In the genomic region with DNA sequence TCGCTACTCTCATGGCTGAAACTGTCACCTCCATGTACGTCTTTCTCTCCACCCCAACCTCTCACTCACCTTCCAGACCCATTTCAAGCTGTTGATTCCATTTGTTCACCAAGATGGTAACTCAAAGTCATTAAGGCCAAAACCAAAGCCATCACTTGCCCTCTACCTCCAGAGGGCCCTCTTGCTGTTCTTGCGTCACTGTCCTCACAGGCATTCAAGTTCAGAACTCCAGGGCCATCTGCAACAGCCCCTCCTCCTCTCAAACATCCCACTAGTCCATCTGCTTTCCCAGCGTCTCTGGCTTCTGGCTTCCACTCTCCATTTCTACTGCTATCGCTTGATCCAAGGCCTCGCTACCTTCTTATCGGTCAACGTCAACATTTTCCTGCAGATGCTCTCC, we compare ENCODE assay signal across 17 cellular contexts.
A peak's percentile ranks its signal among the peaks of the same experiment; 100 is the strongest.
DNase-seq lines count a peak whose midpoint lies in the region; TF ChIP-seq lines count a peak whose summit lies in the region.
"Had no signal": no experiment of that assay in that cellular context is flagged by ENCODE, and none has a peak within 500 bp of the region (broad histone marks: within the 10 kb centered on the region; RNA-seq: fewer than 3 reads in every experiment).

No MANE protein-coding gene starts in this region.

- H3K36me3 ChIP-seq in H7 (replicated peaks; ENCODE audit: control insufficient read depth, insufficient read depth, low read length) = no peaks in the 10 kb centered on the region
- H3K36me3 ChIP-seq in ascending aorta = no peaks in the 10 kb centered on the region
- H3K36me3 ChIP-seq in mesenchymal stem cell (ENCODE audit: control insufficient read depth in 1 of 2, insufficient read depth in 2 of 2, low read depth in 1 of 2, low read length in 2 of 2) = no peaks in the 10 kb centered on the region
- no peaks in the 10 kb centered on the region for H3K36me3 ChIP-seq in Karpas-422 (ENCODE audit: insufficient read depth, low read length)
- H3K36me3 ChIP-seq: BLaER1 treated with 17β-estradiol and CSF1 and Interleukin-3, amounts not matched to agents 10 nM and 100 nM had no signal

- H3K4me1 ChIP-seq in ascending aorta = peaks cover 0 to 31% of the 10 kb centered on the region in 2 donors
- peaks cover 13% of the 10 kb centered on the region for H3K4me1 ChIP-seq in mesenchymal stem cell (ENCODE audit: control insufficient read depth, insufficient read depth, low read depth, low read length)
- H3K4me1 ChIP-seq in Karpas-422 (ENCODE audit: low read length) = no peaks in the 10 kb centered on the region

- H2BK120ac ChIP-seq in mesenchymal stem cell (ENCODE audit: low read depth, low read length) = no peak overlapping the region

- no peak overlapping the region for H2BK15ac ChIP-seq in mesenchymal stem cell (ENCODE audit: low read depth, poor library complexity, severe bottlenecking)

- H3K27ac ChIP-seq in ascending aorta (peak overlapping the region; percentile 21 to 61), mesenchymal stem cell (ENCODE audit: low read length, poor library complexity, severe bottlenecking) (no peak overlapping the region), Karpas-422 (ENCODE audit: low read length) (no peak overlapping the region)
- H3K27ac ChIP-seq: BLaER1 treated with 17β-estradiol and CSF1 and Interleukin-3, amounts not matched to agents 10 nM and 100 nM; KMS-11 had no signal

- H4K8ac ChIP-seq in mesenchymal stem cell (ENCODE audit: low read length) = no peak overlapping the region

- H3K4me2 ChIP-seq in mesenchymal stem cell (ENCODE audit: low read length, poor library complexity, severe bottlenecking) (no peak overlapping the region), Karpas-422 (ENCODE audit: low read depth, low read length, poor library complexity, severe bottlenecking) (no peak overlapping the region)
- H3K4me2 ChIP-seq: BLaER1 treated with 17β-estradiol and CSF1 and Interleukin-3, amounts not matched to agents 10 nM and 100 nM; KMS-11 had no signal

- intact Hi-C loops in ascending aorta (cut with DNase I) = no loop called here

- peak; percentile 27 for TF ChIP-seq RAD21 in Ishikawa (IDR thresholded peaks at IDR 0.05; ENCODE audit: low read depth)

- DNase-seq in H7 (peak; percentile 51), ascending aorta (ENCODE audit: low spot score in 2 of 2) (no peak), mesenchymal stem cell (no peak), SW 1271 (lab: John Stamatoyannopoulos, UW) (no peak), ureter (ENCODE audit: low spot score) (no peak), GOT3 (lab: John Stamatoyannopoulos, UW) (no peak), Karpas-422 (no peak)
- DNase-seq: CD8-positive, alpha-beta T cell; DMS79 treated with DMSO at 0.1 percent for 48 hours; NCI-H1417; NCI-H1930; NCI-H774; SHP77; T-helper 1 cell had no signal

- no peak overlapping the region for H3K4ac ChIP-seq in mesenchymal stem cell (ENCODE audit: low read depth in 1 of 2, low read length in 2 of 2)

- 85% methylated on average over 8 of the region's 8 CpGs for WGBS in mesenchymal stem cell

- no peak overlapping the region for H2BK12ac ChIP-seq in mesenchymal stem cell (ENCODE audit: low read length in 2 of 2)

- H3K79me1 ChIP-seq in mesenchymal stem cell (replicated peaks; ENCODE audit: low read length, poor library complexity, severe bottlenecking) = no peaks in the 10 kb centered on the region

- H3K27me3 ChIP-seq in H7 (ENCODE audit: control insufficient read depth, insufficient read depth, low read length) = no peaks in the 10 kb centered on the region
- no peaks in the 10 kb centered on the region for H3K27me3 ChIP-seq in ascending aorta
- H3K27me3 ChIP-seq in mesenchymal stem cell (ENCODE audit: control insufficient read depth in 1 of 2, insufficient read depth in 1 of 2, low read length in 2 of 2) = peaks cover 0 to 1% of the 10 kb centered on the region in 2 experiments
- no peaks in the 10 kb centered on the region for H3K27me3 ChIP-seq in Karpas-422 (ENCODE audit: low read length)
- H3K27me3 ChIP-seq: BLaER1 treated with 17β-estradiol and CSF1 and Interleukin-3, amounts not matched to agents 10 nM and 100 nM had no signal

- H2AK5ac ChIP-seq in mesenchymal stem cell (ENCODE audit: low read length, severe bottlenecking) = peak overlapping the region; percentile 27

- no peak for TF ChIP-seq EP300 in Ishikawa (IDR thresholded peaks at IDR 0.05; ENCODE audit: borderline replicate concordance)

- no peak overlapping the region for H3K23ac ChIP-seq in mesenchymal stem cell (ENCODE audit: low read length in 2 of 2)

- H2AFZ ChIP-seq in mesenchymal stem cell (ENCODE audit: low read depth, low read length) = no peak overlapping the region
- no peak overlapping the region for H2AFZ ChIP-seq in Karpas-422 (ENCODE audit: low read length)

- no peaks in the 10 kb centered on the region for H3K79me2 ChIP-seq in Karpas-422 (ENCODE audit: low read length)

- no peak overlapping the region for H3K14ac ChIP-seq in mesenchymal stem cell (ENCODE audit: low read length in 2 of 2)

- no peak overlapping the region for H3K18ac ChIP-seq in mesenchymal stem cell (ENCODE audit: low read depth in 1 of 2, low read length in 2 of 2)

- no peak overlapping the region for H2BK5ac ChIP-seq in mesenchymal stem cell (ENCODE audit: low read depth, low read length, poor library complexity, severe bottlenecking)

- no peak overlapping the region for H3K9ac ChIP-seq in mesenchymal stem cell (ENCODE audit: low read length)
- H3K9ac ChIP-seq in Karpas-422 (ENCODE audit: low read length) = no peak overlapping the region
- H3K9ac ChIP-seq: BLaER1 treated with 17β-estradiol and CSF1 and Interleukin-3, amounts not matched to agents 10 nM and 100 nM; KMS-11 had no signal

- no peaks in the 10 kb centered on the region for H3K9me3 ChIP-seq in ascending aorta
- no peaks in the 10 kb centered on the region for H3K9me3 ChIP-seq in mesenchymal stem cell (ENCODE audit: control insufficient read depth, low read length)
- no peaks in the 10 kb centered on the region for H3K9me3 ChIP-seq in Karpas-422 (ENCODE audit: low read length)

- no peak for TF ChIP-seq CTCF in ascending aorta (IDR thresholded peaks at IDR 0.05)

- H3K4me3 ChIP-seq in H7 (ENCODE audit: insufficient read depth, low read depth, low read length) = no peak overlapping the region
- H3K4me3 ChIP-seq in ascending aorta = no peak overlapping the region
- H3K4me3 ChIP-seq in mesenchymal stem cell (ENCODE audit: insufficient read depth in 1 of 2, low read depth in 1 of 2, low read length in 2 of 2) = no peak overlapping the region
- no peak overlapping the region for H3K4me3 ChIP-seq in Karpas-422 (ENCODE audit: low read length)
- H3K4me3 ChIP-seq: BLaER1 treated with 17β-estradiol and CSF1 and Interleukin-3, amounts not matched to agents 10 nM and 100 nM had no signal

- H4K20me1 ChIP-seq in Karpas-422 (ENCODE audit: insufficient read depth, low read depth, low read length) = no peaks in the 10 kb centered on the region
- H4K20me1 ChIP-seq: BLaER1 treated with 17β-estradiol and CSF1 and Interleukin-3, amounts not matched to agents 10 nM and 100 nM had no signal

- H4K91ac ChIP-seq in mesenchymal stem cell (ENCODE audit: low read length) = no peak overlapping the region

- no peaks in the 10 kb centered on the region for H3K9me2 ChIP-seq in Karpas-422 (replicated peaks; ENCODE audit: insufficient read depth, low read length)

TF ChIP-seq in Ishikawa, 13 proteins besides CTCF, POLR2A, EP300 and RAD21:
- TF ChIP-seq NFIC (IDR thresholded peaks at IDR 0.05) (no peak), ZBTB7A (IDR thresholded peaks at IDR 0.05; ENCODE audit: low read depth) (no peak), TAF1 (IDR thresholded peaks at IDR 0.05; ENCODE audit: low read depth) (no peak), FOXM1 (IDR thresholded peaks at IDR 0.05; ENCODE audit: borderline replicate concordance, low read depth) (no peak), EGR1 (IDR thresholded peaks at IDR 0.05) (no peak), CREB1 (IDR thresholded peaks at IDR 0.05; ENCODE audit: low read depth) (no peak), CEBPB (IDR thresholded peaks at IDR 0.05) (no peak), MAX (IDR thresholded peaks at IDR 0.05) (no peak), YY1 (IDR thresholded peaks at IDR 0.05; ENCODE audit: low read depth) (no peak), TCF12 (IDR thresholded peaks at IDR 0.05; ENCODE audit: low read depth) (no peak), TEAD4 (IDR thresholded peaks at IDR 0.05) (no peak), USF1 (IDR thresholded peaks at IDR 0.05) (no peak)
- TF ChIP-seq, protein P1, sequence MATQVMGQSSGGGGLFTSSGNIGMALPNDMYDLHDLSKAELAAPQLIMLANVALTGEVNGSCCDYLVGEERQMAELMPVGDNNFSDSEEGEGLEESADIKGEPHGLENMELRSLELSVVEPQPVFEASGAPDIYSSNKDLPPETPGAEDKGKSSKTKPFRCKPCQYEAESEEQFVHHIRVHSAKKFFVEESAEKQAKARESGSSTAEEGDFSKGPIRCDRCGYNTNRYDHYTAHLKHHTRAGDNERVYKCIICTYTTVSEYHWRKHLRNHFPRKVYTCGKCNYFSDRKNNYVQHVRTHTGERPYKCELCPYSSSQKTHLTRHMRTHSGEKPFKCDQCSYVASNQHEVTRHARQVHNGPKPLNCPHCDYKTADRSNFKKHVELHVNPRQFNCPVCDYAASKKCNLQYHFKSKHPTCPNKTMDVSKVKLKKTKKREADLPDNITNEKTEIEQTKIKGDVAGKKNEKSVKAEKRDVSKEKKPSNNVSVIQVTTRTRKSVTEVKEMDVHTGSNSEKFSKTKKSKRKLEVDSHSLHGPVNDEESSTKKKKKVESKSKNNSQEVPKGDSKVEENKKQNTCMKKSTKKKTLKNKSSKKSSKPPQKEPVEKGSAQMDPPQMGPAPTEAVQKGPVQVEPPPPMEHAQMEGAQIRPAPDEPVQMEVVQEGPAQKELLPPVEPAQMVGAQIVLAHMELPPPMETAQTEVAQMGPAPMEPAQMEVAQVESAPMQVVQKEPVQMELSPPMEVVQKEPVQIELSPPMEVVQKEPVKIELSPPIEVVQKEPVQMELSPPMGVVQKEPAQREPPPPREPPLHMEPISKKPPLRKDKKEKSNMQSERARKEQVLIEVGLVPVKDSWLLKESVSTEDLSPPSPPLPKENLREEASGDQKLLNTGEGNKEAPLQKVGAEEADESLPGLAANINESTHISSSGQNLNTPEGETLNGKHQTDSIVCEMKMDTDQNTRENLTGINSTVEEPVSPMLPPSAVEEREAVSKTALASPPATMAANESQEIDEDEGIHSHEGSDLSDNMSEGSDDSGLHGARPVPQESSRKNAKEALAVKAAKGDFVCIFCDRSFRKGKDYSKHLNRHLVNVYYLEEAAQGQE (IDR thresholded peaks at IDR 0.05; ENCODE audit: low read depth) = no peak

Comparison
In these comparisons a context has a peak if more than half of its experiments do, and no peak if none do; other contexts are left out.
1. H3K27ac ChIP-seq: peak in ascending aorta (2 of 2); none in mesenchymal stem cell (single experiment) and Karpas-422 (single experiment).